In genomic region chr1:1470626-1471388, GRCh38 we compare ENCODE assay signal across 6 cellular contexts. TPM values are rescaled to one million over a fixed set of nuclear protein-coding genes. Genes with fewer than 3 reads are reported as not detected.
DNase-seq lines count a peak whose midpoint lies in the region; ATAC-seq and TF ChIP-seq lines count a peak whose summit lies in the region.

No MANE protein-coding gene starts in this region.

- H3K27ac ChIP-seq in HL-60 (replicated peaks) (peak overlapping the region; percentile 74), lung (ENCODE audit: low read depth in 1 of 2, low read length in 1 of 2) (peak overlapping the region; percentile 80 to 90)

- H3K4me3 Mint-ChIP-seq in activated T-helper 1 cell treated with anti-CD3 and anti-CD28 coated beads, Interleukin-12 subunit alpha, Interleukin-12 subunit beta, Interleukin-2, Interleukin-4 antibody, amounts not matched to agents 30 ng/mL and 10 ng/mL and 1 ng/mL, durations not matched to agents 14 hours and 24 hours and 36 hours: peak overlapping the region; percentile 88

- peaks cover 2% of the 10 kb centered on the region for H3K36me3 Mint-ChIP-seq in activated T-helper 1 cell treated with anti-CD3 and anti-CD28 coated beads, Interleukin-12 subunit alpha, Interleukin-12 subunit beta, Interleukin-2, Interleukin-4 antibody, amounts not matched to agents 30 ng/mL and 10 ng/mL and 1 ng/mL, durations not matched to agents 14 hours and 24 hours and 36 hours (ENCODE audit: low read depth)

- ATAC-seq in lung (ENCODE audit: insufficient read depth, low FRiP score) (no peak), sciatic nerve (no peak), HG03039 (IDR thresholded peaks at IDR 0.05; ENCODE audit: unreplicated experiment) (no peak)

- no peaks in the 10 kb centered on the region for H3K9me3 Mint-ChIP-seq in activated T-helper 1 cell treated with anti-CD3 and anti-CD28 coated beads, Interleukin-12 subunit alpha, Interleukin-12 subunit beta, Interleukin-2, Interleukin-4 antibody, amounts not matched to agents 30 ng/mL and 10 ng/mL and 1 ng/mL, durations not matched to agents 14 hours and 24 hours and 36 hours

- peaks cover 3 to 8% of the 10 kb centered on the region in 2 donors for H3K4me1 ChIP-seq in lung (ENCODE audit: control insufficient read depth in 2 of 2, insufficient read depth in 2 of 2, low read length in 2 of 2)

- no peaks in the 10 kb centered on the region for H3K9me3 ChIP-seq in lung (ENCODE audit: control insufficient read depth in 2 of 2, insufficient read depth in 1 of 2, low read length in 1 of 2)

- WGBS in lung, 2 donors: 13 to 18% methylated on average over 16 of the region's 16 CpGs

- DNase-seq in HL-60 (ENCODE audit: low read depth in 1 of 2, low spot score in 1 of 2) (peak in 1 of 2 experiments; percentile 8), lung (ENCODE audit: low spot score) (no peak), posterior cingulate gyrus (no peak), sciatic nerve (ENCODE audit: low spot score) (no peak)
- no peak for DNase-seq in activated T-helper 1 cell treated with anti-CD3 and anti-CD28 coated beads, Interleukin-12 subunit alpha, Interleukin-12 subunit beta, Interleukin-2, Interleukin-4 antibody, amounts not matched to agents 30 ng/mL and 10 ng/mL and 1 ng/mL, durations not matched to agents 14 hours and 24 hours and 36 hours (ENCODE audit: low spot score)

- intact Hi-C loops in activated T-helper 1 cell treated with anti-CD3 and anti-CD28 coated beads, Interleukin-12 subunit alpha, Interleukin-12 subunit beta, Interleukin-2, Interleukin-4 antibody, amounts not matched to agents 30 ng/mL and 10 ng/mL and 1 ng/mL, durations not matched to agents 14 hours and 24 hours and 36 hours (cut with micrococcal nuclease): loop anchor here (1.0 to 2.0 kb wide), 7 partner anchors 34 to 188 kb away; partner anchors contain the start of genes AURKAIP1, CCNL2, CDK11B and MIB2
- intact Hi-C loops in posterior cingulate gyrus (cut with DNase I) (no loop called here), sciatic nerve (cut with DNase I) (no loop called here)

- H3K4me1 Mint-ChIP-seq in activated T-helper 1 cell treated with anti-CD3 and anti-CD28 coated beads, Interleukin-12 subunit alpha, Interleukin-12 subunit beta, Interleukin-2, Interleukin-4 antibody, amounts not matched to agents 30 ng/mL and 10 ng/mL and 1 ng/mL, durations not matched to agents 14 hours and 24 hours and 36 hours (ENCODE audit: low read depth): peaks cover 10% of the 10 kb centered on the region

- H3K36me3 ChIP-seq in lung (ENCODE audit: control insufficient read depth in 2 of 2, insufficient read depth in 2 of 2, low read length in 2 of 2): no peaks in the 10 kb centered on the region

- H3K27me3 Mint-ChIP-seq in activated T-helper 1 cell treated with anti-CD3 and anti-CD28 coated beads, Interleukin-12 subunit alpha, Interleukin-12 subunit beta, Interleukin-2, Interleukin-4 antibody, amounts not matched to agents 30 ng/mL and 10 ng/mL and 1 ng/mL, durations not matched to agents 14 hours and 24 hours and 36 hours (ENCODE audit: insufficient read depth): no peaks in the 10 kb centered on the region

- H3K27ac Mint-ChIP-seq in activated T-helper 1 cell treated with anti-CD3 and anti-CD28 coated beads, Interleukin-12 subunit alpha, Interleukin-12 subunit beta, Interleukin-2, Interleukin-4 antibody, amounts not matched to agents 30 ng/mL and 10 ng/mL and 1 ng/mL, durations not matched to agents 14 hours and 24 hours and 36 hours: peak overlapping the region; percentile 86

- TF ChIP-seq CTCF in HL-60 (IDR thresholded peaks at IDR 0.05; ENCODE audit: insufficient read depth, low read length) (no peak), lung (IDR thresholded peaks at IDR 0.05; ENCODE audit: control extremely low read depth, extremely low read depth) (no peak)

- peak overlapping the region; percentile 82 for H3K4me3 ChIP-seq in HL-60 (replicated peaks; ENCODE audit: insufficient read depth, low read length)
- peak overlapping the region; percentile 82 for H3K4me3 ChIP-seq in lung

- no peaks in the 10 kb centered on the region for H3K27me3 ChIP-seq in HL-60 (ENCODE audit: insufficient read depth, poor library complexity, severe bottlenecking)
- no peaks in the 10 kb centered on the region for H3K27me3 ChIP-seq in lung (ENCODE audit: control insufficient read depth, insufficient read depth)

RNA-seq across cellular contexts. Expression of gene ATAD3B, which starts 0.8 kb away (rescaled TPM):
- 106 and 113 TPM in 2 replicates for total RNA-seq in activated T-helper 1 cell treated with anti-CD3 and anti-CD28 coated beads, Interleukin-12 subunit alpha, Interleukin-12 subunit beta, Interleukin-2, Interleukin-4 antibody, amounts not matched to agents 30 ng/mL and 10 ng/mL and 1 ng/mL, durations not matched to agents 14 hours and 24 hours and 36 hours
- total RNA-seq in lung (10 to 100 TPM; 21.6 to 39.0 TPM), sciatic nerve (28.6 TPM)
- 10 to 100 TPM; 23.4 to 32.6 TPM for polyA plus RNA-seq in lung

RNA-seq across cellular contexts. Expression of gene ATAD3C, which starts 21.3 kb away (rescaled TPM):
- total RNA-seq in activated T-helper 1 cell treated with anti-CD3 and anti-CD28 coated beads, Interleukin-12 subunit alpha, Interleukin-12 subunit beta, Interleukin-2, Interleukin-4 antibody, amounts not matched to agents 30 ng/mL and 10 ng/mL and 1 ng/mL, durations not matched to agents 14 hours and 24 hours and 36 hours: 0.57 and 1.0 TPM in 2 replicates
- total RNA-seq in lung (10 to 100 TPM in 1 of 2 donors, under 1 TPM in 1; 0.60 to 14.0 TPM), sciatic nerve (2.4 TPM)
- polyA plus RNA-seq in lung: 10 to 100 TPM; 15.7 to 18.0 TPM

RNA-seq across cellular contexts. Expression of gene VWA1, which starts 35.3 kb away (rescaled TPM):
- 5.5 and 5.8 TPM in 2 replicates for total RNA-seq in activated T-helper 1 cell treated with anti-CD3 and anti-CD28 coated beads, Interleukin-12 subunit alpha, Interleukin-12 subunit beta, Interleukin-2, Interleukin-4 antibody, amounts not matched to agents 30 ng/mL and 10 ng/mL and 1 ng/mL, durations not matched to agents 14 hours and 24 hours and 36 hours
- total RNA-seq in lung (10 to 100 TPM; 72.6 to 94.3 TPM), sciatic nerve (175 TPM)
- polyA plus RNA-seq in lung: 10 to 100 TPM; 51.7 to 65.6 TPM

RNA-seq across cellular contexts. Expression of gene ATAD3A, which starts 41.2 kb away (rescaled TPM):
- total RNA-seq in activated T-helper 1 cell treated with anti-CD3 and anti-CD28 coated beads, Interleukin-12 subunit alpha, Interleukin-12 subunit beta, Interleukin-2, Interleukin-4 antibody, amounts not matched to agents 30 ng/mL and 10 ng/mL and 1 ng/mL, durations not matched to agents 14 hours and 24 hours and 36 hours: 108 TPM in 2 replicates
- 10 to 100 TPM in 1 of 2 donors, 1 to 10 TPM in 1; 8.1 to 31.3 TPM for total RNA-seq in lung
- 10 to 100 TPM; 26.9 to 29.8 TPM for polyA plus RNA-seq in lung
- total RNA-seq in sciatic nerve: 19.4 TPM

RNA-seq across cellular contexts. Expression of gene ANKRD65, which starts 49.7 kb away (rescaled TPM):
- 0.10 TPM in 1 of 2 replicates, not detected in the other for total RNA-seq in activated T-helper 1 cell treated with anti-CD3 and anti-CD28 coated beads, Interleukin-12 subunit alpha, Interleukin-12 subunit beta, Interleukin-2, Interleukin-4 antibody, amounts not matched to agents 30 ng/mL and 10 ng/mL and 1 ng/mL, durations not matched to agents 14 hours and 24 hours and 36 hours
- total RNA-seq in lung (10 to 100 TPM; 30.2 to 54.2 TPM), sciatic nerve (11.2 TPM)
- 10 to 100 TPM; 13.5 to 33.5 TPM for polyA plus RNA-seq in lung

Comparison
In these comparisons a context has a peak if more than half of its experiments do, and no peak if none do; other contexts are left out.
1. RNA of gene VWA1, which starts 35.3 kb away (total RNA-seq): 175 TPM in sciatic nerve (single experiment) and 72.6 to 94.3 TPM in lung; 5.5 to 5.8 TPM in activated T-helper 1 cell treated with anti-CD3 and anti-CD28 coated beads, Interleukin-12 subunit alpha, Interleukin-12 subunit beta, Interleukin-2, Interleukin-4 antibody, amounts not matched to agents 30 ng/mL and 10 ng/mL and 1 ng/mL, durations not matched to agents 14 hours and 24 hours and 36 hours; every median in the first group is over 10 times any median in the second.